14 cellular contexts compared by ENCODE assay signal in genomic region chr3:126107203-126107939, GRCh38. TPM values are rescaled to one million over a fixed set of nuclear protein-coding genes. Genes with fewer than 3 reads are reported as not detected.
A peak's percentile ranks its signal among the peaks of the same experiment; 100 is the strongest.
DNase-seq lines count a peak whose midpoint lies in the region; ATAC-seq and TF ChIP-seq lines count a peak whose summit lies in the region.
"Had no signal": no experiment of that assay in that cellular context is flagged by ENCODE, and none has a peak within 500 bp of the region (broad histone marks: within the 10 kb centered on the region; RNA-seq: fewer than 3 reads in every experiment).

No MANE protein-coding gene starts in this region.

- H3K4me1 ChIP-seq in Peyer's patch, result no peaks in the 10 kb centered on the region
- H3K4me1 ChIP-seq: BE2C had no signal

- H3K27ac ChIP-seq in Peyer's patch, result no peak overlapping the region

- H3K27me3 ChIP-seq in H7 (ENCODE audit: control insufficient read depth, insufficient read depth, low read length), result no peaks in the 10 kb centered on the region
- H3K27me3 ChIP-seq in Peyer's patch, result no peaks in the 10 kb centered on the region
- H3K27me3 ChIP-seq: BE2C had no signal

- TF ChIP-seq CTCF in Peyer's patch (IDR thresholded peaks at IDR 0.05), result no peak

- H3K9me3 ChIP-seq in Peyer's patch, result no peaks in the 10 kb centered on the region
- H3K9me3 ChIP-seq: BE2C had no signal

- ATAC-seq in left lobe of liver, result no peak
- no peak for ATAC-seq in sciatic nerve

- in situ Hi-C loops in KBM-7 (cut with MboI; ENCODE audit: low pct_unique_long_range_greater_than_20kb, low sequenced_read_pairs), result no loop called here

- DNase-seq in H7, result peak; percentile 32
- DNase-seq in Peyer's patch, result peak in 2 of 3 donors; percentile 2 to 40
- DNase-seq in left lobe of liver (ENCODE audit: low spot score), result peak; percentile 41
- peak; percentile 25 for DNase-seq in sciatic nerve (ENCODE audit: low spot score)
- DNase-seq in retina, result no peak
- no peak for DNase-seq in epidermal melanocyte (ENCODE audit: insufficient read length, low spot score)
- no peak for DNase-seq in KBM-7
- DNase-seq: BE2C; CD4-positive, alpha-beta memory T cell; H9; NCI-H146; NCI-H2081 treated with DMSO at 0.1 percent for 48 hours; NCI-H524; SHP77 treated with DMSO at 0.1 percent for 48 hours had no signal

- H3K36me3 ChIP-seq in H7 (replicated peaks; ENCODE audit: control insufficient read depth, insufficient read depth, low read length) (no peaks in the 10 kb centered on the region), Peyer's patch (no peaks in the 10 kb centered on the region)
- H3K36me3 ChIP-seq: BE2C had no signal

- TF ChIP-seq POLR2A in Peyer's patch (IDR thresholded peaks at IDR 0.05), result no peak

- H3K4me3 ChIP-seq in H7 (ENCODE audit: insufficient read depth, low read depth, low read length), result no peak overlapping the region
- H3K4me3 ChIP-seq in Peyer's patch, result no peak overlapping the region

- intact Hi-C loops in sciatic nerve (cut with DNase I), result no loop called here

RNA-seq across cellular contexts. Expression of gene SLC41A3, which starts 23.4 kb away (rescaled TPM):
- 30.8 and 32.7 TPM in 2 replicates for total RNA-seq in H7 (2014; rRNA removed; shearing (Covaris generic))
- 10 to 100 TPM; 45.4 to 79.9 (median 58.5) TPM for total RNA-seq in Peyer's patch
- total RNA-seq in left lobe of liver, result 15.7 TPM
- total RNA-seq in sciatic nerve, result 42.8 TPM

Comparison
In these comparisons a context has a peak if more than half of its experiments do, and no peak if none do; other contexts are left out.
1. DNase-seq: peak in H7 (single experiment), Peyer's patch (2 of 3), left lobe of liver (single experiment) and sciatic nerve (single experiment); none in retina (single experiment), epidermal melanocyte (single experiment) and KBM-7 (single experiment).